Comparison of ENCODE assay signal across 11 cellular contexts in genomic region chr5:172172912-172173591, GRCh38. TPM values are rescaled to one million over a fixed set of nuclear protein-coding genes. Genes with fewer than 3 reads are reported as not detected.
DNase-seq lines count a peak whose midpoint lies in the region; ATAC-seq and TF ChIP-seq lines count a peak whose summit lies in the region.
"Had no signal": no experiment of that assay in that cellular context is flagged by ENCODE, and none has a peak within 500 bp of the region (broad histone marks: within the 10 kb centered on the region; RNA-seq: fewer than 3 reads in every experiment).

No MANE protein-coding gene starts in this region.

- POLR2A ChIA-PET in CD8-positive, alpha-beta T cell (lab: Charles Lee): interaction anchor here (0.6 to 9.0 kb wide), 14 partner anchors 8 to 166 kb away, joined by 3 to 292 read pairs (median 10); partner anchors contain the start of genes FBXW11, STK10 and UBTD2

- peaks cover 86% of the 10 kb centered on the region for H3K4me1 ChIP-seq in CD8-positive, alpha-beta T cell (ENCODE audit: insufficient read depth, low read length)
- H3K4me1 ChIP-seq in neural progenitor cell: peaks cover 17% of the 10 kb centered on the region

- H3K27me3 ChIP-seq in CD8-positive, alpha-beta T cell (ENCODE audit: insufficient read depth, low read length): no peaks in the 10 kb centered on the region
- H3K27me3 ChIP-seq in neural progenitor cell: no peaks in the 10 kb centered on the region

- no peaks in the 10 kb centered on the region for H3K27me3 Mint-ChIP-seq in CD8-positive, alpha-beta T cell (ENCODE audit: low read depth)
- peaks cover 3% of the 10 kb centered on the region for H3K27me3 Mint-ChIP-seq in neural progenitor cell (ENCODE audit: insufficient read depth, low read depth)

- ATAC-seq in CD8-positive, alpha-beta T cell: no peak
- ATAC-seq in GM18519 (IDR thresholded peaks at IDR 0.05; ENCODE audit: low FRiP score, unreplicated experiment): no peak

- H3K4me1 Mint-ChIP-seq in CD8-positive, alpha-beta T cell (ENCODE audit: low read depth): peaks cover 92% of the 10 kb centered on the region
- peaks cover 33% of the 10 kb centered on the region for H3K4me1 Mint-ChIP-seq in neural progenitor cell

- H3K27ac Mint-ChIP-seq in CD8-positive, alpha-beta T cell: peak overlapping the region; percentile 97
- H3K27ac Mint-ChIP-seq in neural progenitor cell: peak overlapping the region; percentile 50

- no peaks in the 10 kb centered on the region for H3K9me3 ChIP-seq in CD8-positive, alpha-beta T cell (ENCODE audit: low read length)
- H3K9me3 ChIP-seq in neural progenitor cell (ENCODE audit: low read depth): no peaks in the 10 kb centered on the region

- H2AFZ ChIP-seq in neural progenitor cell (replicated peaks): no peak overlapping the region

- peak overlapping the region; percentile 60 for H3K27ac ChIP-seq in CD8-positive, alpha-beta T cell (ENCODE audit: low read depth, low read length)
- H3K27ac ChIP-seq in epithelial cell of prostate (peak overlapping the region; percentile 1), neural progenitor cell (no peak overlapping the region), coronary artery (peak overlapping the region in 1 of 2 donors; percentile 4)

- no peak for TF ChIP-seq CTCF in CD8-positive, alpha-beta T cell (IDR thresholded peaks at IDR 0.05)
- no peak for TF ChIP-seq CTCF in neural progenitor cell (IDR thresholded peaks at IDR 0.05)
- TF ChIP-seq CTCF in coronary artery (IDR thresholded peaks at IDR 0.05): no peak

- no peaks in the 10 kb centered on the region for H3K79me2 ChIP-seq in neural progenitor cell (ENCODE audit: low read depth)

- peaks cover 55% of the 10 kb centered on the region for H3K36me3 Mint-ChIP-seq in CD8-positive, alpha-beta T cell
- no peaks in the 10 kb centered on the region for H3K36me3 Mint-ChIP-seq in neural progenitor cell

- H4K20me1 ChIP-seq in neural progenitor cell (ENCODE audit: low read depth): peaks cover 15% of the 10 kb centered on the region

- intact Hi-C loops in CD8-positive, alpha-beta T cell (cut with DNase I, micrococcal nuclease): no loop called here

- H3K4me3 ChIP-seq in CD8-positive, alpha-beta T cell (ENCODE audit: low read depth, low read length): peak overlapping the region; percentile 69
- H3K4me3 ChIP-seq in neural progenitor cell (no peak overlapping the region), coronary artery (no peak overlapping the region)

- peaks cover 16% of the 10 kb centered on the region for H3F3A ChIP-seq in neural progenitor cell (ENCODE audit: low read depth)

- no peaks in the 10 kb centered on the region for H3K9me3 Mint-ChIP-seq in CD8-positive, alpha-beta T cell
- no peaks in the 10 kb centered on the region for H3K9me3 Mint-ChIP-seq in neural progenitor cell

- no peak overlapping the region for H3K9ac ChIP-seq in neural progenitor cell

- DNase-seq in CD8-positive, alpha-beta T cell: no peak
- DNase-seq in RPMI7951 (ENCODE audit: low read depth): peak; percentile 82
- no peak for DNase-seq in epithelial cell of prostate (ENCODE audit: low read depth, low spot score)
- no peak for DNase-seq in neural progenitor cell (ENCODE audit: low spot score)
- DNase-seq in DMS53 (lab: John Stamatoyannopoulos, UW): no peak
- no peak for DNase-seq in NCI-H524 treated with DMSO at 0.1 percent for 48 hours (lab: John Stamatoyannopoulos, UW)
- DNase-seq in coronary artery (ENCODE audit: low spot score): no peak

- H3K4me3 Mint-ChIP-seq in CD8-positive, alpha-beta T cell: peak overlapping the region; percentile 90
- H3K4me3 Mint-ChIP-seq in neural progenitor cell: peak overlapping the region; percentile 22

- no peaks in the 10 kb centered on the region for H3K36me3 ChIP-seq in CD8-positive, alpha-beta T cell (ENCODE audit: insufficient read depth, low read length)
- H3K36me3 ChIP-seq in neural progenitor cell: no peaks in the 10 kb centered on the region

- no peak overlapping the region for H3K4me2 ChIP-seq in neural progenitor cell

- CTCF ChIA-PET in CD8-positive, alpha-beta T cell (lab: Charles Lee): interaction anchor here (0.5 to 9.4 kb wide), 13 partner anchors 10 to 261 kb away, joined by 3 to 179 read pairs (median 7); partner anchors contain the start of gene STK10

RNA-seq across cellular contexts. Expression of gene STK10, which starts 15.0 kb away (rescaled TPM):
- 100 to 1,000 TPM; 172 to 182 TPM for total RNA-seq in CD8-positive, alpha-beta T cell
- total RNA-seq in RPMI7951 (2014; rRNA removed; shearing (Covaris generic)): 20.1 and 21.1 TPM in 2 replicates
- 4.4 and 10.5 TPM in 2 replicates for total RNA-seq in neural progenitor cell (ENCODE audit: low replicate concordance)

RNA-seq across cellular contexts. Expression of gene EFCAB9, which starts 20.9 kb away (rescaled TPM):
- not detected for total RNA-seq in CD8-positive, alpha-beta T cell
- total RNA-seq in RPMI7951 (2014; rRNA removed; shearing (Covaris generic)): not detected in 2 replicates
- not detected in 2 replicates for total RNA-seq in neural progenitor cell (ENCODE audit: low replicate concordance)
- total RNA-seq: aorta; mucosa of gallbladder; T-helper 2 cell treated with Interferon-gamma antibody and Interleukin-4, amounts not matched to agents 100 ng/mL and 5 ng/mL, for 36 hours had no signal
